ENCODE assay signal across 21 cellular contexts in the genomic region with DNA sequence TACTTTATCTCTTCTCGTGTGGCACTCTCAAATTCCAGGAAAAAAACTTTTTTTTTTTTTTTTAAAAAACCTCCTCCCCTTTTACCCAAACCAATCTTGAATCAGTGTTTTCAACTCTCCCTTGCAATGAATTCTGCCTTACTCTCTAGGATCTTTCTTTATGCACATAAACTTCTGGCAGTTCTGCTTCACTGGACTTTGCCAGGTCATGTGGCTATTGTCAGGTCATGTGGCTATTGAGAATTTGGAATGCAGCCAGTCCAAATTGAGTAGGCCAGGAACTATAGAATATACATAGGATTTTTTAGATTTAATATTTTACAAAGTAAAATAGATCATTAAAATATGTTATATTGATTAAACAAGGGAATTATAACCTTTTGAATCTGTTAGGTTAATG.
A peak's percentile ranks its signal among the peaks of the same experiment; 100 is the strongest.
DNase-seq lines count a peak whose midpoint lies in the region; ATAC-seq and TF ChIP-seq lines count a peak whose summit lies in the region.
"Had no signal": no experiment of that assay in that cellular context is flagged by ENCODE, and none has a peak within 500 bp of the region (broad histone marks: within the 10 kb centered on the region; RNA-seq: fewer than 3 reads in every experiment).

No MANE protein-coding gene starts in this region.

- no peak overlapping the region for H3K4me2 ChIP-seq in IMR-90 (ENCODE audit: low read depth, low read length)
- H3K4me2 ChIP-seq: BLaER1 had no signal

- H3K56ac ChIP-seq in IMR-90 (ENCODE audit: extremely low read depth, insufficient read depth, low read length), result no peak overlapping the region

- H3K27me3 ChIP-seq in IMR-90 (ENCODE audit: control insufficient read depth, insufficient read depth, low read length), result no peaks in the 10 kb centered on the region
- no peaks in the 10 kb centered on the region for H3K27me3 ChIP-seq in kidney epithelial cell (ENCODE audit: control insufficient read depth, insufficient read depth, low read length)
- H3K27me3 ChIP-seq: BLaER1, MG63, Peyer's patch, SJCRH30 had no signal

- TF ChIP-seq POLR2A in IMR-90 (IDR thresholded peaks at IDR 0.05; ENCODE audit: low read depth, low read length), result no peak

- H3K27me3 Mint-ChIP-seq in activated naive CD4-positive, alpha-beta T cell treated with anti-CD3 and anti-CD28 coated beads for 36 hours (ENCODE audit: low read depth), result no peaks in the 10 kb centered on the region
- H3K27me3 Mint-ChIP-seq: CD4-positive, alpha-beta T cell had no signal

- no peak overlapping the region for H3K27ac Mint-ChIP-seq in activated naive CD4-positive, alpha-beta T cell treated with anti-CD3 and anti-CD28 coated beads for 36 hours
- H3K27ac Mint-ChIP-seq: CD4-positive, alpha-beta T cell had no signal

- H2BK5ac ChIP-seq in IMR-90 (ENCODE audit: low read depth, low read length, poor library complexity, severe bottlenecking), result no peak overlapping the region

- BruUV-seq in IMR-90 (replicated peaks; lab: Mats Ljungman, UMichigan), result no TSS peak

- no peak overlapping the region for H3K4ac ChIP-seq in IMR-90 (ENCODE audit: low read depth, low read length)

- H3K4me3 ChIP-seq in IMR-90 (ENCODE audit: insufficient read depth, low read depth, low read length) (no peak overlapping the region), kidney epithelial cell (ENCODE audit: low read depth, low read length) (no peak overlapping the region)
- H3K4me3 ChIP-seq: BLaER1, K562, MG63, Peyer's patch, SJCRH30 had no signal

- H3K9me3 Mint-ChIP-seq in activated naive CD4-positive, alpha-beta T cell treated with anti-CD3 and anti-CD28 coated beads for 36 hours, result peaks cover 6% of the 10 kb centered on the region
- H3K9me3 Mint-ChIP-seq: CD4-positive, alpha-beta T cell had no signal

- H3K4me3 Mint-ChIP-seq in activated naive CD4-positive, alpha-beta T cell treated with anti-CD3 and anti-CD28 coated beads for 36 hours, result no peak overlapping the region
- H3K4me3 Mint-ChIP-seq: CD4-positive, alpha-beta T cell had no signal

- no peak for DNase-seq in IMR-90
- DNase-seq in NCI-H69 (lab: John Stamatoyannopoulos, UW), result peak; percentile 45
- DNase-seq in kidney epithelial cell (ENCODE audit: low read depth), result peak; percentile 9
- DNase-seq in renal cortical epithelial cell (ENCODE audit: low read depth), result peak; percentile 56
- no peak for DNase-seq in activated naive CD4-positive, alpha-beta T cell treated with anti-CD3 and anti-CD28 coated beads for 36 hours
- no peak for DNase-seq in GM19238 (ENCODE audit: insufficient read length, low spot score)
- DNase-seq: ACHN; CD4-positive, alpha-beta T cell; COR-L47; DND-41; MG63; NCI-H1417; NCI-H1694 treated with DMSO at 0.1 percent for 48 hours; NCI-H2227 treated with DMSO at 0.1 percent for 48 hours; NCI-H510A; NCI-H748 treated with DMSO at 0.1 percent for 48 hours; Peyer's patch; SJCRH30 had no signal

- WGBS in IMR-90 (ENCODE audit: extremely low coverage in 2 of 2, insufficient read length in 1 of 2), 2 experiments, result no CpG with 5 or more reads among the region's 1 CpG

- intact Hi-C loops in IMR-90 (cut with micrococcal nuclease), result no loop called here
- intact Hi-C loops in activated naive CD4-positive, alpha-beta T cell treated with anti-CD3 and anti-CD28 coated beads for 36 hours (cut with micrococcal nuclease), result no loop called here

- no peak for TF ChIP-seq CTCF in IMR-90 (conservative IDR thresholded peaks at IDR 0.05; ENCODE audit: low read depth, low read length)
- no peak for TF ChIP-seq CTCF in kidney epithelial cell (IDR thresholded peaks at IDR 0.05; ENCODE audit: insufficient read depth, low read length, poor library complexity, severe bottlenecking)

- dilution Hi-C loops in IMR-90 (cut with HindIII; ENCODE audit: low sequenced_read_pairs, unreplicated experiment), result no loop called here

- H4K91ac ChIP-seq in IMR-90 (ENCODE audit: insufficient read depth, low read depth, low read length), result no peak overlapping the region

- no peak for TF ChIP-seq RAD21 in IMR-90 (IDR thresholded peaks at IDR 0.05; ENCODE audit: low read length)

- no peaks in the 10 kb centered on the region for H3K4me1 ChIP-seq in IMR-90 (ENCODE audit: control insufficient read depth, insufficient read depth, low read length)
- H3K4me1 ChIP-seq: BLaER1, Peyer's patch, SJCRH30 had no signal

- H3K79me1 ChIP-seq in IMR-90 (ENCODE audit: low read depth in 1 of 2, low read length in 2 of 2), result no peaks in the 10 kb centered on the region

- H2AFZ ChIP-seq in IMR-90 (replicated peaks; ENCODE audit: low read length, poor library complexity), result no peak overlapping the region

- H4K5ac ChIP-seq in IMR-90 (ENCODE audit: low read depth, low read length), result no peak overlapping the region

- POLR2A ChIA-PET in IMR-90 (lab: Charles Lee; ENCODE audit: unreplicated experiment), result no interaction called here

- no peak overlapping the region for H3K27ac ChIP-seq in IMR-90 (ENCODE audit: insufficient read depth, low read length)
- H3K27ac ChIP-seq: BLaER1, Peyer's patch, SJCRH30 had no signal

- no peak overlapping the region for H2AK5ac ChIP-seq in IMR-90 (ENCODE audit: low read depth, low read length)

- no peak overlapping the region for H2BK120ac ChIP-seq in IMR-90 (ENCODE audit: low read depth, low read length)

- in situ Hi-C loops in IMR-90 (cut with MboI; ENCODE audit: low sequenced_read_pairs), result no loop called here

- H2BK15ac ChIP-seq in IMR-90 (ENCODE audit: low read depth, low read length), result no peak overlapping the region

- H3K9me1 ChIP-seq in IMR-90 (ENCODE audit: insufficient read depth, low read length), result 0 out of 2 replicates have a peak, but pooled peaks cover 2% of the 10 kb centered on the region

- H3K36me3 ChIP-seq in IMR-90 (ENCODE audit: control insufficient read depth, insufficient read depth, low read length) (no peaks in the 10 kb centered on the region), kidney epithelial cell (ENCODE audit: control insufficient read depth, insufficient read depth, low read length) (no peaks in the 10 kb centered on the region)
- H3K36me3 ChIP-seq: BLaER1, MG63, Peyer's patch, SJCRH30 had no signal

- H3K14ac ChIP-seq in IMR-90 (replicated peaks; ENCODE audit: low read depth, low read length), result no peak overlapping the region

- H3K18ac ChIP-seq in IMR-90 (ENCODE audit: low read depth, low read length), result no peak overlapping the region

- peak overlapping the region; percentile 51; the same call in 1 of the 2 replicates for H3K23ac ChIP-seq in IMR-90 (ENCODE audit: low read depth, low read length)

- H3K9ac ChIP-seq in IMR-90 (ENCODE audit: low read depth, low read length), result no peak overlapping the region
- H3K9ac ChIP-seq: BLaER1 had no signal

- no peaks in the 10 kb centered on the region for H3K36me3 Mint-ChIP-seq in activated naive CD4-positive, alpha-beta T cell treated with anti-CD3 and anti-CD28 coated beads for 36 hours (ENCODE audit: low read depth)

- H4K8ac ChIP-seq in IMR-90 (ENCODE audit: low read depth in 2 of 2, low read length in 2 of 2), result no peak overlapping the region; a peak in 1 of 4 replicates

- H3K4me1 Mint-ChIP-seq in activated naive CD4-positive, alpha-beta T cell treated with anti-CD3 and anti-CD28 coated beads for 36 hours (ENCODE audit: low read depth), result no peaks in the 10 kb centered on the region

- CTCF ChIA-PET in IMR-90 (lab: Yijun Ruan, JAX), result no interaction called here
- CTCF ChIA-PET in activated naive CD4-positive, alpha-beta T cell treated with anti-CD3 and anti-CD28 coated beads for 36 hours (lab: Charles Lee), result no interaction called here

- no peaks in the 10 kb centered on the region for H4K20me1 ChIP-seq in IMR-90 (ENCODE audit: insufficient read depth, low read length)
- H4K20me1 ChIP-seq: BLaER1 had no signal

- no peaks in the 10 kb centered on the region; the same call in 1 of the 2 replicates for H3K9me3 ChIP-seq in IMR-90 (ENCODE audit: control insufficient read depth, insufficient read depth, low read length)
- H3K9me3 ChIP-seq: BLaER1, MG63, Peyer's patch, SJCRH30 had no signal

- ATAC-seq in IMR-90 (ENCODE audit: low read depth), result no peak
- no peak for ATAC-seq in GM19397 (IDR thresholded peaks at IDR 0.05; ENCODE audit: unreplicated experiment)
- ATAC-seq: K562 had no signal

- no peak overlapping the region for H2AK9ac ChIP-seq in IMR-90 (replicated peaks; ENCODE audit: low read depth, low read length, poor library complexity)

- H2BK20ac ChIP-seq in IMR-90 (ENCODE audit: low read depth, low read length), result no peak overlapping the region

TF ChIP-seq in IMR-90, 13 proteins besides CTCF, POLR2A, EP300 and RAD21:
- TF ChIP-seq SMC3 (IDR thresholded peaks at IDR 0.05; ENCODE audit: low read depth, low read length) (no peak), FOS (IDR thresholded peaks at IDR 0.05; ENCODE audit: low read depth, low read length) (no peak), MAFK (IDR thresholded peaks at IDR 0.05; ENCODE audit: low read depth, low read length) (no peak)
- TF ChIP-seq, protein P1, sequence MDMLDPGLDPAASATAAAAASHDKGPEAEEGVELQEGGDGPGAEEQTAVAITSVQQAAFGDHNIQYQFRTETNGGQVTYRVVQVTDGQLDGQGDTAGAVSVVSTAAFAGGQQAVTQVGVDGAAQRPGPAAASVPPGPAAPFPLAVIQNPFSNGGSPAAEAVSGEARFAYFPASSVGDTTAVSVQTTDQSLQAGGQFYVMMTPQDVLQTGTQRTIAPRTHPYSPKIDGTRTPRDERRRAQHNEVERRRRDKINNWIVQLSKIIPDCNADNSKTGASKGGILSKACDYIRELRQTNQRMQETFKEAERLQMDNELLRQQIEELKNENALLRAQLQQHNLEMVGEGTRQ (IDR thresholded peaks at IDR 0.05; ENCODE audit: low read depth, low read length), result no peak; the same call in 1 of the 2 replicates
TF ChIP-seq in IMR-90: peak in this region for 0.

Comparison
In these comparisons a context has a peak if more than half of its experiments do, and no peak if none do; other contexts are left out.
1. DNase-seq: peak in NCI-H69 (single experiment), kidney epithelial cell (single experiment) and renal cortical epithelial cell (single experiment); none in IMR-90 (single experiment), activated naive CD4-positive, alpha-beta T cell treated with anti-CD3 and anti-CD28 coated beads for 36 hours (single experiment) and GM19238 (single experiment).